In the genomic region with DNA sequence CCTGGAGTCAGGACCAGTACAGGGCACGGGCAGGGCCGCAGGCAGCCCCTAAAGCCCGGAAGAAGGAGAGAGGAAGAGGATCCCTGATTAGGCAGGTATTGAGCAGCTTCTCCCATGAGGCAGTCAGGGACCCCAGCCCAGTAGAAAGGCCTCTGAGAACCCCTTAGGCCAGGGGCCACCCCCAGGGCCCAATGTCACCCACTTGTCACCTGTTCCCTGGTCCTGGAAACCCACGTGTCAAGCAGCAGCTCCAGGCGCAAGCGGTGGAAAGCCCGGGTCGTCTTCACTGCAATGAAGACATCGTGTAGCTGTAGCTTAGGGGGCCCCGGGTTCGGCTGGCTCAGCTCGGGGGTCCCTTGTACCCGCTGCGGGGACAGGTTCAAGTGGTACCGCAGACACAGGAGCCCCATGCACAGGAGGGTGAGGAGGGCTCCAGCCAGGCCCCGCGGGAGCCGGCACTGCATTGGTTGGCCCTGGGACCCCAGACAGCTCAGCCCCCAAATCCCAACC, we compare ENCODE assay signal across 8 cellular contexts. TPM values are rescaled to one million over a fixed set of nuclear protein-coding genes. Genes with fewer than 3 reads are reported as not detected.
A peak's percentile ranks its signal among the peaks of the same experiment; 100 is the strongest.
DNase-seq lines count a peak whose midpoint lies in the region; ATAC-seq and TF ChIP-seq lines count a peak whose summit lies in the region.

No MANE protein-coding gene starts in this region.

- peaks cover 0 to 38% (median 7%) of the 10 kb centered on the region in 3 experiments for H3K36me3 ChIP-seq in naive thymus-derived CD4-positive, alpha-beta T cell (ENCODE audit: control insufficient read depth in 2 of 3, insufficient read depth in 3 of 3, low read length in 3 of 3)
- H3K36me3 ChIP-seq in mesendoderm (ENCODE audit: control insufficient read depth, insufficient read depth, low read length) = no peaks in the 10 kb centered on the region

- no peak overlapping the region for H3K18ac ChIP-seq in mesendoderm (ENCODE audit: low read length)

- no peak overlapping the region for H3K23ac ChIP-seq in mesendoderm (ENCODE audit: low read length)

- H2AK5ac ChIP-seq in mesendoderm (ENCODE audit: low read length) = no peak overlapping the region

- peak overlapping the region; percentile 92 for H3K27ac Mint-ChIP-seq in activated T-helper 2 cell treated with anti-CD3 and anti-CD28 coated beads, Interferon-gamma antibody, Interleukin-2, Interleukin-4, amounts not matched to agents 10 μg/mL and 5 μg/mL and 100 μg/mL, durations not matched to agents 14 hours and 24 hours and 36 hours
- H3K27ac Mint-ChIP-seq in naive thymus-derived CD4-positive, alpha-beta T cell = peak overlapping the region; percentile 94 to 99 (median 97)

- H3K27ac ChIP-seq in naive thymus-derived CD4-positive, alpha-beta T cell (ENCODE audit: low read depth, low read length) = peak overlapping the region; percentile 86
- no peak overlapping the region for H3K27ac ChIP-seq in mesendoderm (ENCODE audit: low read depth, low read length)

- CTCF ChIA-PET in naive thymus-derived CD4-positive, alpha-beta T cell (lab: Charles Lee) = interaction anchor here (0.6 to 2.3 kb wide), 8 partner anchors 12 to 567 kb away, joined by 3 to 11 read pairs (median 7); partner anchors contain the start of gene GGA1

- no CpG with 5 or more reads among the region's 18 CpGs for WGBS in mesendoderm (ENCODE audit: extremely low coverage, insufficient coverage, low lambda C conversion rate)

- POLR2A ChIA-PET in naive thymus-derived CD4-positive, alpha-beta T cell (lab: Charles Lee) = interaction anchor here (0.6 to 4.0 kb wide), 19 partner anchors 12 to 406 kb away, joined by 3 to 47 read pairs (median 4); partner anchors contain the start of genes CYTH4, GGA1 and RAC2

- no peaks in the 10 kb centered on the region for H3K27me3 ChIP-seq in naive thymus-derived CD4-positive, alpha-beta T cell (ENCODE audit: control insufficient read depth in 2 of 2, insufficient read depth in 2 of 2, low read length in 2 of 2)
- no peaks in the 10 kb centered on the region for H3K27me3 ChIP-seq in mesendoderm (ENCODE audit: insufficient read depth, low read length, poor library complexity)

- TF ChIP-seq POLR2A in GM18505 (IDR thresholded peaks at IDR 0.05; ENCODE audit: borderline replicate concordance, extremely low read depth, insufficient read depth, insufficient read length) = no peak

- peak overlapping the region; percentile 84 for H3K4me3 ChIP-seq in naive thymus-derived CD4-positive, alpha-beta T cell (ENCODE audit: low read length)
- no peak overlapping the region for H3K4me3 ChIP-seq in mesendoderm (ENCODE audit: low read length)

- DNase-seq in activated T-helper 2 cell treated with anti-CD3 and anti-CD28 coated beads, Interferon-gamma antibody, Interleukin-2, Interleukin-4, amounts not matched to agents 10 μg/mL and 5 μg/mL and 100 μg/mL, durations not matched to agents 14 hours and 24 hours and 36 hours (ENCODE audit: low spot score) = no peak
- DNase-seq in naive thymus-derived CD4-positive, alpha-beta T cell = peak in 5 of 9 donors; percentile 14 to 32 (median 28)
- no peak for DNase-seq in NK-92 treated with Interleukin-12 subunit alpha and Interleukin-12 subunit beta, amount 100 ng/mL, for 24 hours (lab: John Stamatoyannopoulos, UW)
- no peak for DNase-seq in DMS153 (lab: John Stamatoyannopoulos, UW)
- no peak for DNase-seq in mesendoderm
- no peak for DNase-seq in A172 (ENCODE audit: low spot score)

- peak overlapping the region; percentile 98 for H3K4me3 Mint-ChIP-seq in activated T-helper 2 cell treated with anti-CD3 and anti-CD28 coated beads, Interferon-gamma antibody, Interleukin-2, Interleukin-4, amounts not matched to agents 10 μg/mL and 5 μg/mL and 100 μg/mL, durations not matched to agents 14 hours and 24 hours and 36 hours (ENCODE audit: low read depth)
- peak overlapping the region; percentile 91 to 99 (median 96) for H3K4me3 Mint-ChIP-seq in naive thymus-derived CD4-positive, alpha-beta T cell

- no peak overlapping the region for H2BK120ac ChIP-seq in mesendoderm (ENCODE audit: low read depth, low read length)

- peaks cover 42% of the 10 kb centered on the region for H3K4me1 Mint-ChIP-seq in activated T-helper 2 cell treated with anti-CD3 and anti-CD28 coated beads, Interferon-gamma antibody, Interleukin-2, Interleukin-4, amounts not matched to agents 10 μg/mL and 5 μg/mL and 100 μg/mL, durations not matched to agents 14 hours and 24 hours and 36 hours (ENCODE audit: low read depth)
- peaks cover 54 to 81% (median 70%) of the 10 kb centered on the region in 7 donors for H3K4me1 Mint-ChIP-seq in naive thymus-derived CD4-positive, alpha-beta T cell

- peaks cover 25 to 59% of the 10 kb centered on the region in 2 donors for H3K4me1 ChIP-seq in naive thymus-derived CD4-positive, alpha-beta T cell (ENCODE audit: control insufficient read depth in 2 of 2, insufficient read depth in 2 of 2, low read length in 2 of 2)
- peaks cover 2% of the 10 kb centered on the region for H3K4me1 ChIP-seq in mesendoderm (ENCODE audit: control insufficient read depth, low read depth, low read length)

- no peak overlapping the region for H3K9ac ChIP-seq in mesendoderm (ENCODE audit: low read length)

- H3K79me2 ChIP-seq in mesendoderm (ENCODE audit: control insufficient read depth, insufficient read depth, low read length) = no peaks in the 10 kb centered on the region

- no peak overlapping the region for H2BK5ac ChIP-seq in mesendoderm (ENCODE audit: low read length)

- no peak overlapping the region for H3K4me2 ChIP-seq in mesendoderm (ENCODE audit: low read length)

- H3K36me3 Mint-ChIP-seq in activated T-helper 2 cell treated with anti-CD3 and anti-CD28 coated beads, Interferon-gamma antibody, Interleukin-2, Interleukin-4, amounts not matched to agents 10 μg/mL and 5 μg/mL and 100 μg/mL, durations not matched to agents 14 hours and 24 hours and 36 hours (ENCODE audit: low read depth) = peaks cover 39% of the 10 kb centered on the region
- H3K36me3 Mint-ChIP-seq in naive thymus-derived CD4-positive, alpha-beta T cell = peaks cover 4 to 27% (median 8%) of the 10 kb centered on the region in 5 donors

- no peak overlapping the region for H4K8ac ChIP-seq in mesendoderm (ENCODE audit: low read depth, low read length)

- H2BK15ac ChIP-seq in mesendoderm (replicated peaks; ENCODE audit: low read depth) = no peak overlapping the region

- intact Hi-C loops in activated T-helper 2 cell treated with anti-CD3 and anti-CD28 coated beads, Interferon-gamma antibody, Interleukin-2, Interleukin-4, amounts not matched to agents 10 μg/mL and 5 μg/mL and 100 μg/mL, durations not matched to agents 14 hours and 24 hours and 36 hours (cut with micrococcal nuclease) = no loop called here
- intact Hi-C loops in naive thymus-derived CD4-positive, alpha-beta T cell (cut with micrococcal nuclease) = loop anchor here (5.0 to 10.0 kb wide), 4 partner anchors 79 to 961 kb away; partner anchors contain the start of genes CDC42EP1 (in 1 of the 2) and EIF3D (in 1 of the 2)

- H3K9me3 ChIP-seq in naive thymus-derived CD4-positive, alpha-beta T cell (ENCODE audit: control insufficient read depth in 2 of 3, low read length in 3 of 3) = no peaks in the 10 kb centered on the region

- no peak overlapping the region for H4K5ac ChIP-seq in mesendoderm (ENCODE audit: low read length)

- no peak overlapping the region for H3K56ac ChIP-seq in mesendoderm (ENCODE audit: low read length)

- H3K9me3 Mint-ChIP-seq in activated T-helper 2 cell treated with anti-CD3 and anti-CD28 coated beads, Interferon-gamma antibody, Interleukin-2, Interleukin-4, amounts not matched to agents 10 μg/mL and 5 μg/mL and 100 μg/mL, durations not matched to agents 14 hours and 24 hours and 36 hours = no peaks in the 10 kb centered on the region
- peaks cover 0 to 9% (median 0%) of the 10 kb centered on the region in 11 donors for H3K9me3 Mint-ChIP-seq in naive thymus-derived CD4-positive, alpha-beta T cell

- H3K27me3 Mint-ChIP-seq in activated T-helper 2 cell treated with anti-CD3 and anti-CD28 coated beads, Interferon-gamma antibody, Interleukin-2, Interleukin-4, amounts not matched to agents 10 μg/mL and 5 μg/mL and 100 μg/mL, durations not matched to agents 14 hours and 24 hours and 36 hours (ENCODE audit: low read depth) = no peaks in the 10 kb centered on the region
- no peaks in the 10 kb centered on the region for H3K27me3 Mint-ChIP-seq in naive thymus-derived CD4-positive, alpha-beta T cell

- H3K79me1 ChIP-seq in mesendoderm (ENCODE audit: low read length) = no peaks in the 10 kb centered on the region

- no peak overlapping the region for H3K4ac ChIP-seq in mesendoderm (ENCODE audit: low read depth, low read length)

- ATAC-seq in GM18505 (IDR thresholded peaks at IDR 0.05; ENCODE audit: unreplicated experiment) (peak; percentile 11), HG03432 (IDR thresholded peaks at IDR 0.05; ENCODE audit: unreplicated experiment) (peak; percentile 16)
- ATAC-seq in naive thymus-derived CD4-positive, alpha-beta T cell = no peak

RNA-seq across cellular contexts. Expression of gene MFNG, which starts 0.4 kb away (rescaled TPM):
- 166 and 168 TPM in 2 replicates for total RNA-seq in activated T-helper 2 cell treated with anti-CD3 and anti-CD28 coated beads, Interferon-gamma antibody, Interleukin-2, Interleukin-4, amounts not matched to agents 10 μg/mL and 5 μg/mL and 100 μg/mL, durations not matched to agents 14 hours and 24 hours and 36 hours
- total RNA-seq in naive thymus-derived CD4-positive, alpha-beta T cell = 100 to 1,000 TPM; 146 to 223 (median 203) TPM
- 100 to 1,000 TPM; 350 to 449 TPM for polyA plus RNA-seq in naive thymus-derived CD4-positive, alpha-beta T cell
- 0.48 TPM for polyA plus RNA-seq in mesendoderm (2013, experiment 1 of 2)
- 0.77 TPM for polyA plus RNA-seq in mesendoderm (2013, experiment 2 of 2)
- total RNA-seq in A172 (2014; rRNA removed; shearing (Covaris generic)) = 0.86 and 0.95 TPM in 2 replicates

RNA-seq across cellular contexts. Expression of gene CARD10, which starts 33.4 kb away (rescaled TPM):
- total RNA-seq in activated T-helper 2 cell treated with anti-CD3 and anti-CD28 coated beads, Interferon-gamma antibody, Interleukin-2, Interleukin-4, amounts not matched to agents 10 μg/mL and 5 μg/mL and 100 μg/mL, durations not matched to agents 14 hours and 24 hours and 36 hours = 0.09 TPM in 1 of 2 replicates, not detected in the other
- 1 to 10 TPM in 1 of 5 experiments, under 1 TPM in 3, not detected in 1; 0.13 to 1.0 (median 0.57) TPM for total RNA-seq in naive thymus-derived CD4-positive, alpha-beta T cell
- polyA plus RNA-seq in naive thymus-derived CD4-positive, alpha-beta T cell = under 1 TPM in 1 of 2 donors, not detected in 1; 0.69 TPM
- 5.6 TPM for polyA plus RNA-seq in mesendoderm (2013, experiment 1 of 2)
- 5.8 TPM for polyA plus RNA-seq in mesendoderm (2013, experiment 2 of 2)
- total RNA-seq in A172 (2014; rRNA removed; shearing (Covaris generic)) = 20.4 and 41.0 TPM in 2 replicates

RNA-seq across cellular contexts. Expression of gene ELFN2, which starts 58.5 kb away (rescaled TPM):
- total RNA-seq in activated T-helper 2 cell treated with anti-CD3 and anti-CD28 coated beads, Interferon-gamma antibody, Interleukin-2, Interleukin-4, amounts not matched to agents 10 μg/mL and 5 μg/mL and 100 μg/mL, durations not matched to agents 14 hours and 24 hours and 36 hours = 0.11 TPM in 2 replicates
- total RNA-seq in naive thymus-derived CD4-positive, alpha-beta T cell = under 1 TPM; 0.10 to 0.66 (median 0.57) TPM
- polyA plus RNA-seq in naive thymus-derived CD4-positive, alpha-beta T cell = not detected
- polyA plus RNA-seq in mesendoderm (2013, experiment 1 of 2) = 0.08 TPM
- 0.06 TPM for polyA plus RNA-seq in mesendoderm (2013, experiment 2 of 2)
- total RNA-seq in A172 (2014; rRNA removed; shearing (Covaris generic)) = 0.93 and 1.1 TPM in 2 replicates

Comparison
In these comparisons a context has a peak if more than half of its experiments do, and no peak if none do; other contexts are left out.
1. DNase-seq: peak in naive thymus-derived CD4-positive, alpha-beta T cell (5 of 9); none in activated T-helper 2 cell treated with anti-CD3 and anti-CD28 coated beads, Interferon-gamma antibody, Interleukin-2, Interleukin-4, amounts not matched to agents 10 μg/mL and 5 μg/mL and 100 μg/mL, durations not matched to agents 14 hours and 24 hours and 36 hours (single experiment), NK-92 treated with Interleukin-12 subunit alpha and Interleukin-12 subunit beta, amount 100 ng/mL, for 24 hours (single experiment), DMS153 (single experiment), mesendoderm (single experiment) and A172 (single experiment).
2. RNA of gene MFNG, which starts 0.4 kb away (total RNA-seq): 146 to 223 TPM in naive thymus-derived CD4-positive, alpha-beta T cell and 166 to 168 TPM in activated T-helper 2 cell treated with anti-CD3 and anti-CD28 coated beads, Interferon-gamma antibody, Interleukin-2, Interleukin-4, amounts not matched to agents 10 μg/mL and 5 μg/mL and 100 μg/mL, durations not matched to agents 14 hours and 24 hours and 36 hours; 0.86 to 0.95 TPM in A172; every median in the first group is over 10 times any median in the second.
3. RNA of gene CARD10, which starts 33.4 kb away (total RNA-seq): 20.4 to 41.0 TPM in A172; 0.13 to 1.0 TPM in naive thymus-derived CD4-positive, alpha-beta T cell and 0.09 TPM in activated T-helper 2 cell treated with anti-CD3 and anti-CD28 coated beads, Interferon-gamma antibody, Interleukin-2, Interleukin-4, amounts not matched to agents 10 μg/mL and 5 μg/mL and 100 μg/mL, durations not matched to agents 14 hours and 24 hours and 36 hours; every median in the first group is over 10 times any median in the second.